Comparison of ENCODE assay signal across 28 cellular contexts in genomic region chr14:25444381-25444780, GRCh38.
"Had no signal": no experiment of that assay in that cellular context is flagged by ENCODE, and none has a peak within 500 bp of the region (broad histone marks: within the 10 kb centered on the region; RNA-seq: fewer than 3 reads in every experiment).

No MANE protein-coding gene starts in this region.

- H3K27ac ChIP-seq: colonic mucosa, coronary artery, dorsolateral prefrontal cortex, epithelial cell of prostate, esophagus muscularis mucosa, esophagus squamous epithelium, foreskin keratinocyte, gastrocnemius medialis, gastroesophageal sphincter, heart left ventricle, heart right ventricle had no signal

- ATAC-seq: effector memory CD8-positive, alpha-beta T cell; esophagus mucosa; foreskin keratinocyte; gastrocnemius medialis; gastroesophageal sphincter; heart left ventricle; heart right ventricle had no signal

- H3K27me3 ChIP-seq: colonic mucosa, esophagus muscularis mucosa, esophagus squamous epithelium, foreskin keratinocyte, gastrocnemius medialis, gastroesophageal sphincter, heart left ventricle, heart right ventricle had no signal

- FAIRE-seq: colon, endometrium, endothelial cell of umbilical vein, frontal cortex had no signal

- H3K36me3 ChIP-seq: colonic mucosa, esophagus muscularis mucosa, esophagus squamous epithelium, gastrocnemius medialis, gastroesophageal sphincter, heart left ventricle, heart right ventricle had no signal

- H3K9me3 ChIP-seq: colonic mucosa, esophagus muscularis mucosa, esophagus squamous epithelium, gastrocnemius medialis, gastroesophageal sphincter, heart left ventricle, heart right ventricle had no signal

- DNase-seq: colonic mucosa; cortex of kidney; dermis blood vessel endothelial cell; dorsolateral prefrontal cortex; effector CD4-positive, alpha-beta T cell; effector CD8-positive, alpha-beta T cell; effector memory CD4-positive, alpha-beta T cell; effector memory CD8-positive, alpha-beta T cell; endodermal cell; erythroblast; esophagus squamous epithelium; foreskin fibroblast; foreskin keratinocyte; foreskin melanocyte; gastrocnemius medialis; glutamatergic neuron; head of caudate nucleus; heart left ventricle; heart right ventricle had no signal

- H3K4me3 ChIP-seq: colonic mucosa, coronary artery, dorsolateral prefrontal cortex, esophagus muscularis mucosa, esophagus squamous epithelium, gastrocnemius medialis, gastroesophageal sphincter, heart left ventricle, heart right ventricle had no signal

- H3K4me1 ChIP-seq: colonic mucosa, esophagus muscularis mucosa, esophagus squamous epithelium, foreskin keratinocyte, gastrocnemius medialis, gastroesophageal sphincter, heart left ventricle, heart right ventricle had no signal
